ENCODE assay signal across 23 cellular contexts in genomic region chr5:60293518-60293917, GRCh38.
DNase-seq lines count a peak whose midpoint lies in the region; ATAC-seq, FAIRE-seq and TF ChIP-seq lines count a peak whose summit lies in the region.
"Had no signal": no experiment of that assay in that cellular context is flagged by ENCODE, and none has a peak within 500 bp of the region (broad histone marks: within the 10 kb centered on the region; RNA-seq: fewer than 3 reads in every experiment).

No MANE protein-coding gene starts in this region.

- FAIRE-seq in HepG2 (lab: Jason Lieb, UNC) (no peak), K562 (lab: Jason Lieb, UNC) (no peak)
- FAIRE-seq: A204.1, GM12891, GM19239 had no signal

- ATAC-seq in HepG2 = no peak
- ATAC-seq in right lobe of liver = no peak
- no peak for ATAC-seq in K562
- ATAC-seq in Right ventricle myocardium superior (ENCODE audit: poor library complexity) = no peak

- no peak for DNase-seq in HepG2 (ENCODE audit: low spot score)
- no peak for DNase-seq in right lobe of liver
- no peak for DNase-seq in K562 (ENCODE audit: extremely low read depth in 1 of 4, low spot score in 3 of 4)
- no peak for DNase-seq in GDM1 (lab: John Stamatoyannopoulos, UW)
- no peak for DNase-seq in Right ventricle myocardium superior
- DNase-seq: 8988T; AML-193; CD4-positive, alpha-beta memory T cell; CD4-positive, CD25-positive, alpha-beta regulatory T cell; CD8-positive, alpha-beta memory T cell; COR-L47; DMS 273 treated with DMSO at 0.1 percent for 48 hours; DMS153; DMS53; DMS79; DND-41; EL; GF-D8 had no signal

- no peak overlapping the region for H2AFZ ChIP-seq in HepG2 (ENCODE audit: low read length)
- H2AFZ ChIP-seq in K562 (ENCODE audit: low read depth, low read length) = no peak overlapping the region

- H3K27ac ChIP-seq in HepG2 (ENCODE audit: extremely low read length, insufficient read depth, low read length) = no peak overlapping the region
- H3K27ac ChIP-seq in right lobe of liver = no peak overlapping the region
- peak overlapping the region; percentile 44 for H3K27ac ChIP-seq in C4-2B
- no peak overlapping the region for H3K27ac ChIP-seq in K562 (ENCODE audit: extremely low read depth, low read depth, low read length)
- H3K27ac ChIP-seq: BLaER1 treated with 17β-estradiol and CSF1 and Interleukin-3, amounts not matched to agents 10 nM and 100 nM had no signal

- no peak overlapping the region for H3K4me2 ChIP-seq in HepG2 (ENCODE audit: low read depth, low read length)
- no peak overlapping the region for H3K4me2 ChIP-seq in K562 (ENCODE audit: insufficient read depth, low read length)
- H3K4me2 ChIP-seq: BLaER1 treated with 17β-estradiol and CSF1 and Interleukin-3, amounts not matched to agents 10 nM and 100 nM had no signal

- H3K79me2 ChIP-seq in HepG2 (ENCODE audit: insufficient read depth, low read length) = no peaks in the 10 kb centered on the region
- H3K79me2 ChIP-seq in K562 (ENCODE audit: control insufficient read depth, insufficient read depth, low read length) = no peaks in the 10 kb centered on the region

- no peaks in the 10 kb centered on the region for H3K36me3 ChIP-seq in HepG2 (replicated peaks in 1 of 2; ENCODE audit: control insufficient read depth in 1 of 2, insufficient read depth in 2 of 2, low read length in 2 of 2)
- no peaks in the 10 kb centered on the region for H3K36me3 ChIP-seq in right lobe of liver
- H3K36me3 ChIP-seq in K562 (ENCODE audit: control insufficient read depth, insufficient read depth, low read length) = no peaks in the 10 kb centered on the region
- H3K36me3 ChIP-seq: BLaER1 treated with 17β-estradiol and CSF1 and Interleukin-3, amounts not matched to agents 10 nM and 100 nM had no signal

- H3K9ac ChIP-seq in HepG2 (ENCODE audit: insufficient read depth, low read depth, low read length) (no peak overlapping the region), K562 (ENCODE audit: insufficient read depth in 1 of 2, low read depth in 2 of 2, low read length in 2 of 2) (no peak overlapping the region)
- H3K9ac ChIP-seq: BLaER1 treated with 17β-estradiol and CSF1 and Interleukin-3, amounts not matched to agents 10 nM and 100 nM had no signal

- CTCF ChIA-PET in HepG2 (lab: Yijun Ruan, JAX; ENCODE audit: low intra/inter-chr PET ratio, low total read pairs) (no interaction called here), K562 (lab: Yijun Ruan, JAX; ENCODE audit: low intra/inter-chr PET ratio) (interaction anchor here (0.6 kb wide), 1 partner anchor 374 kb away, joined by 4 read pairs; no protein-coding TSS in a partner anchor)

- no peaks in the 10 kb centered on the region for H3K9me3 ChIP-seq in HepG2 (ENCODE audit: low read length)
- no peaks in the 10 kb centered on the region for H3K9me3 ChIP-seq in right lobe of liver
- H3K9me3 ChIP-seq in K562 (replicated peaks; ENCODE audit: control insufficient read depth, insufficient read depth, low read depth, low read length) = no peaks in the 10 kb centered on the region
- H3K9me3 ChIP-seq: BLaER1 treated with 17β-estradiol and CSF1 and Interleukin-3, amounts not matched to agents 10 nM and 100 nM had no signal

- TF ChIP-seq CTCF in HepG2 (CRISPR knock-in tag; IDR thresholded peaks at IDR 0.05) (no peak), right lobe of liver (IDR thresholded peaks at IDR 0.05) (no peak), C4-2B (conservative IDR thresholded peaks at IDR 0.05) (no peak), K562 (IDR thresholded peaks at IDR 0.05 in 2 of 3, conservative IDR thresholded peaks at IDR 0.05 in 1 of 3; ENCODE audit: insufficient read depth in 2 of 3, low read depth in 1 of 3, low read length in 3 of 3) (no peak)

- H3K4me3 ChIP-seq in HepG2 (replicated peaks in 1 of 3; ENCODE audit: insufficient read depth in 1 of 3, low read depth in 2 of 3, low read length in 3 of 3) = no peak overlapping the region
- H3K4me3 ChIP-seq in right lobe of liver = no peak overlapping the region
- no peak overlapping the region for H3K4me3 ChIP-seq in K562
- H3K4me3 ChIP-seq: BLaER1 treated with 17β-estradiol and CSF1 and Interleukin-3, amounts not matched to agents 10 nM and 100 nM had no signal

- no peaks in the 10 kb centered on the region for H3K27me3 ChIP-seq in HepG2 (ENCODE audit: control insufficient read depth in 1 of 2, insufficient read depth in 2 of 2, low read length in 2 of 2)
- H3K27me3 ChIP-seq in right lobe of liver = no peaks in the 10 kb centered on the region
- no peaks in the 10 kb centered on the region for H3K27me3 ChIP-seq in K562 (ENCODE audit: control insufficient read depth in 2 of 2, insufficient read depth in 2 of 2, low read length in 2 of 2)
- H3K27me3 ChIP-seq: BLaER1 treated with 17β-estradiol and CSF1 and Interleukin-3, amounts not matched to agents 10 nM and 100 nM had no signal

- in situ Hi-C loops in HepG2 (cut with HindIII; ENCODE audit: extremely low pct_ligation_motif_present, low pct_unique_long_range_greater_than_20kb) = loop anchor here (10.0 kb wide), 1 partner anchor 291 kb away; no protein-coding TSS in a partner anchor
- in situ Hi-C loops in K562 (cut with MboI) = no loop called here

- BruUV-seq in HepG2 (replicated peaks; lab: Mats Ljungman, UMichigan) (no TSS peak), K562 (replicated peaks; lab: Mats Ljungman, UMichigan) (no TSS peak)

- WGBS in HepG2 (ENCODE audit: low lambda C conversion rate) = 68% methylated on average over 2 of the region's 2 CpGs
- 61% methylated on average over 2 of the region's 2 CpGs for WGBS in right lobe of liver (ENCODE audit: insufficient coverage, low coverage, low lambda C conversion rate, missing lambda C conversion rate)
- 0% methylated on average over 2 of the region's 2 CpGs for WGBS in K562 (ENCODE audit: insufficient coverage, low coverage, missing lambda C conversion rate)

- POLR2A ChIA-PET in HepG2 (lab: Yijun Ruan, JAX) = no interaction called here
- POLR2A ChIA-PET in K562 (lab: Yijun Ruan, JAX) = no interaction called here

- H3K4me1 ChIP-seq in HepG2 (ENCODE audit: insufficient read depth, low read length) (peaks cover 4% of the 10 kb centered on the region; the same call in 1 of the 2 replicates), right lobe of liver (no peaks in the 10 kb centered on the region), K562 (replicated peaks in 1 of 2; ENCODE audit: control insufficient read depth in 2 of 2, insufficient read depth in 2 of 2, low read length in 2 of 2) (no peaks in the 10 kb centered on the region)

- no peak for TF ChIP-seq POLR2A in HepG2 (IDR thresholded peaks at IDR 0.05; ENCODE audit: insufficient read depth in 1 of 2, low read depth in 2 of 2, low read length in 2 of 2)
- TF ChIP-seq POLR2A in right lobe of liver (IDR thresholded peaks at IDR 0.05) = no peak
- TF ChIP-seq POLR2A in K562 (conservative IDR thresholded peaks at IDR 0.05) = no peak

- intact Hi-C loops in HepG2 (cut with micrococcal nuclease; ENCODE audit: unreplicated experiment) = loop anchor here (10.0 kb wide), 1 partner anchor 151 kb away; no protein-coding TSS in a partner anchor
- intact Hi-C loops in right lobe of liver (cut with DNase I) = no loop called here
- intact Hi-C loops in K562 (cut with micrococcal nuclease) = no loop called here
- intact Hi-C loops in Right ventricle myocardium superior (cut with DNase I) = loop anchor here (10.0 kb wide), 1 partner anchor 291 kb away; no protein-coding TSS in a partner anchor

- H4K20me1 ChIP-seq in HepG2 (ENCODE audit: insufficient read depth, low read length) (no peaks in the 10 kb centered on the region), K562 (replicated peaks; ENCODE audit: control insufficient read depth, insufficient read depth, low read length) (no peaks in the 10 kb centered on the region)
- H4K20me1 ChIP-seq: BLaER1 treated with 17β-estradiol and CSF1 and Interleukin-3, amounts not matched to agents 10 nM and 100 nM had no signal

- TF ChIP-seq RAD21 in HepG2 (CRISPR knock-in tag; IDR thresholded peaks at IDR 0.05) (no peak), K562 (CRISPR knock-in tag; conservative IDR thresholded peaks at IDR 0.05 in 1 of 2, IDR thresholded peaks at IDR 0.05 in 1 of 2) (no peak)

- no peaks in the 10 kb centered on the region for H3K9me1 ChIP-seq in K562 (ENCODE audit: control insufficient read depth, insufficient read depth, low read length)

- TF ChIP-seq EP300 in HepG2 (IDR thresholded peaks at IDR 0.05; ENCODE audit: low read depth in 2 of 2, low read length in 2 of 2) (no peak), HepG2 (CRISPR knock-in tag; IDR thresholded peaks at IDR 0.05; ENCODE audit: borderline replicate concordance) (no peak), K562 (IDR thresholded peaks at IDR 0.05; ENCODE audit: low read length) (no peak)

TF ChIP-seq in HepG2, 621 proteins besides CTCF, POLR2A, EP300 and RAD21 (continues in another document):
- no peak for TF ChIP-seq ZNF230 (CRISPR knock-in tag; IDR thresholded peaks at IDR 0.05)
- no peak for TF ChIP-seq ZNF576 (CRISPR knock-in tag; IDR thresholded peaks at IDR 0.05)
- no peak for TF ChIP-seq HCFC1 (IDR thresholded peaks at IDR 0.05; ENCODE audit: low read depth, low read length)
- no peak for TF ChIP-seq ZNF138 (CRISPR knock-in tag; IDR thresholded peaks at IDR 0.05; ENCODE audit: low read depth)
- TF ChIP-seq ATAD3A (CRISPR knock-in tag; IDR thresholded peaks at IDR 0.05) = no peak

TF ChIP-seq in K562, 482 proteins besides CTCF, POLR2A, EP300 and RAD21 (continues in another document):
- peak; percentile 57 for TF ChIP-seq ZNF316 (IDR thresholded peaks at IDR 0.05)
- TF ChIP-seq HINFP (tag; conservative IDR thresholded peaks at IDR 0.05; ENCODE audit: low read depth) = no peak
- TF ChIP-seq MAFG (tag; conservative IDR thresholded peaks at IDR 0.05) = peak; percentile 30; the same call in 1 of the 2 replicates

Comparison
In these comparisons a context has a peak if more than half of its experiments do, and no peak if none do; other contexts are left out.
1. intact Hi-C loops: an anchor here in HepG2 (10.0 kb wide) and Right ventricle myocardium superior (10.0 kb wide); none called in right lobe of liver and K562.
2. Of the 241 proteins assayed by ChIP-seq in both HepG2 and K562: peak only in HepG2: MAFF and MAFK; only in K562: MAFG; in both: none; in neither: 238.